ENCODE assay signal across 9 cellular contexts in genomic region chr22:39623603-39624500, GRCh38. TPM values are rescaled to one million over a fixed set of nuclear protein-coding genes. Genes with fewer than 3 reads are reported as not detected.
"Had no signal": no experiment of that assay in that cellular context is flagged by ENCODE, and none has a peak within 500 bp of the region (broad histone marks: within the 10 kb centered on the region; RNA-seq: fewer than 3 reads in every experiment).

No MANE protein-coding gene starts in this region.

- H3K27me3 ChIP-seq: ascending aorta, ovary, thyroid gland had no signal

- H3K9me3 ChIP-seq: ascending aorta, left ventricle myocardium inferior, ovary, thyroid gland had no signal

- H3K4me3 ChIP-seq: ascending aorta, left ventricle myocardium inferior, ovary, skin epidermis, thyroid gland had no signal

- H3K27ac ChIP-seq: ascending aorta, left ventricle myocardium inferior, ovary, skin epidermis, thyroid gland, WERI-Rb-1 had no signal

- H3K36me3 ChIP-seq: ascending aorta, left ventricle myocardium inferior, ovary, thyroid gland, WERI-Rb-1 had no signal

- DNase-seq: foreskin melanocyte had no signal

- H3K4me1 ChIP-seq: ascending aorta, left ventricle myocardium inferior, thyroid gland had no signal

RNA-seq across cellular contexts. Expression of gene CACNA1I, which starts 53.3 kb away (rescaled TPM):
- total RNA-seq: ascending aorta, bronchial epithelial cell, dermis microvascular lymphatic vessel endothelial cell had no signal
